8 cellular contexts compared by ENCODE assay signal in genomic region chr3:55180936-55181535, GRCh38.
DNase-seq lines count a peak whose midpoint lies in the region; ATAC-seq and TF ChIP-seq lines count a peak whose summit lies in the region.

No MANE protein-coding gene starts in this region.

- CTCF ChIA-PET in A673 (lab: Charles Lee) = interaction anchor here (0.6 kb wide), 1 partner anchor 368 kb away, joined by 6 read pairs; no protein-coding TSS in a partner anchor

- H3K27ac ChIP-seq in A673 (ENCODE audit: low read depth, low read length, poor library complexity, severe bottlenecking) = no peak overlapping the region
- H3K27ac ChIP-seq in neural cell (ENCODE audit: low read length) = no peak overlapping the region

- H3K9ac ChIP-seq in neural cell (ENCODE audit: low read length) = no peak overlapping the region

- TF ChIP-seq EP300 in neural cell (conservative IDR thresholded peaks at IDR 0.05; ENCODE audit: poor library complexity, severe bottlenecking) = no peak

- H3K36me3 ChIP-seq in A673 (ENCODE audit: insufficient read depth, low read length, poor library complexity, severe bottlenecking) (no peaks in the 10 kb centered on the region), neural cell (ENCODE audit: insufficient read depth, low read length) (no peaks in the 10 kb centered on the region)

- no peaks in the 10 kb centered on the region for H3F3A ChIP-seq in neural cell (ENCODE audit: insufficient read depth, low read length, poor library complexity, severe bottlenecking)

- no peak overlapping the region for H2AFZ ChIP-seq in neural cell (ENCODE audit: low read depth, low read length)

- no TSS peak for BruUV-seq in A673 (replicated peaks; lab: Mats Ljungman, UMichigan)

- H3K79me2 ChIP-seq in neural cell (replicated peaks; ENCODE audit: insufficient read depth, low read length) = no peaks in the 10 kb centered on the region

- H3K27me3 ChIP-seq in A673 (replicated peaks; ENCODE audit: insufficient read depth, low read depth, low read length, poor library complexity) (peaks cover 3% of the 10 kb centered on the region), neural cell (ENCODE audit: insufficient read depth, low read depth, low read length) (no peaks in the 10 kb centered on the region)

- H3K4me3 ChIP-seq in A673 (ENCODE audit: low read depth, low read length, poor library complexity, severe bottlenecking) = no peak overlapping the region
- no peak overlapping the region for H3K4me3 ChIP-seq in neural cell (ENCODE audit: low read length)

- peak; percentile 66 for TF ChIP-seq CTCF in A673 (conservative IDR thresholded peaks at IDR 0.05; ENCODE audit: low read depth, low read length)
- peak; percentile 67 for TF ChIP-seq CTCF in GM12872 (IDR thresholded peaks at IDR 0.05; ENCODE audit: insufficient read depth, low read depth, low read length)
- TF ChIP-seq CTCF in neural cell (IDR thresholded peaks at IDR 0.05; ENCODE audit: poor library complexity, severe bottlenecking) = peak; percentile 45

- H3K4me2 ChIP-seq in neural cell (ENCODE audit: low read length) = no peak overlapping the region

- H3K9me3 ChIP-seq in A673 (ENCODE audit: low read depth, low read length, poor library complexity, severe bottlenecking) (no peaks in the 10 kb centered on the region), neural cell (ENCODE audit: low read length) (no peaks in the 10 kb centered on the region)

- intact Hi-C loops in A673 (cut with micrococcal nuclease; ENCODE audit: unreplicated experiment) = no loop called here

- POLR2A ChIA-PET in A673 (lab: Charles Lee; ENCODE audit: low non-redundant PET) = no interaction called here

- DNase-seq in A673 (ENCODE audit: low spot score) = peak; percentile 27
- DNase-seq in NCI-H748 treated with DMSO at 0.1 percent for 48 hours (lab: John Stamatoyannopoulos, UW) = peak; percentile 17
- DNase-seq in dedifferentiated amniotic fluid mesenchymal stem cell (ENCODE audit: extremely low spot score) = peak; percentile 75
- no peak for DNase-seq in DMS79 (lab: John Stamatoyannopoulos, UW)
- DNase-seq in GOT3 (lab: John Stamatoyannopoulos, UW) = no peak

- no peak for ATAC-seq in HG03025 (IDR thresholded peaks at IDR 0.05; ENCODE audit: low FRiP score, unreplicated experiment)

- no peaks in the 10 kb centered on the region for H3K9me2 ChIP-seq in neural cell (ENCODE audit: insufficient read depth, low read length)

- TF ChIP-seq RAD21 in neural cell (conservative IDR thresholded peaks at IDR 0.05) = no peak

- no peaks in the 10 kb centered on the region for H3K4me1 ChIP-seq in A673 (ENCODE audit: insufficient read depth, low read length, poor library complexity, severe bottlenecking)

- H4K20me1 ChIP-seq in neural cell (ENCODE audit: insufficient read depth) = no peaks in the 10 kb centered on the region

TF ChIP-seq in neural cell, 6 proteins besides CTCF, POLR2A, EP300 and RAD21:
- TF ChIP-seq MXI1 (conservative IDR thresholded peaks at IDR 0.05; ENCODE audit: poor library complexity, severe bottlenecking) = no peak
- TF ChIP-seq, protein P1, sequence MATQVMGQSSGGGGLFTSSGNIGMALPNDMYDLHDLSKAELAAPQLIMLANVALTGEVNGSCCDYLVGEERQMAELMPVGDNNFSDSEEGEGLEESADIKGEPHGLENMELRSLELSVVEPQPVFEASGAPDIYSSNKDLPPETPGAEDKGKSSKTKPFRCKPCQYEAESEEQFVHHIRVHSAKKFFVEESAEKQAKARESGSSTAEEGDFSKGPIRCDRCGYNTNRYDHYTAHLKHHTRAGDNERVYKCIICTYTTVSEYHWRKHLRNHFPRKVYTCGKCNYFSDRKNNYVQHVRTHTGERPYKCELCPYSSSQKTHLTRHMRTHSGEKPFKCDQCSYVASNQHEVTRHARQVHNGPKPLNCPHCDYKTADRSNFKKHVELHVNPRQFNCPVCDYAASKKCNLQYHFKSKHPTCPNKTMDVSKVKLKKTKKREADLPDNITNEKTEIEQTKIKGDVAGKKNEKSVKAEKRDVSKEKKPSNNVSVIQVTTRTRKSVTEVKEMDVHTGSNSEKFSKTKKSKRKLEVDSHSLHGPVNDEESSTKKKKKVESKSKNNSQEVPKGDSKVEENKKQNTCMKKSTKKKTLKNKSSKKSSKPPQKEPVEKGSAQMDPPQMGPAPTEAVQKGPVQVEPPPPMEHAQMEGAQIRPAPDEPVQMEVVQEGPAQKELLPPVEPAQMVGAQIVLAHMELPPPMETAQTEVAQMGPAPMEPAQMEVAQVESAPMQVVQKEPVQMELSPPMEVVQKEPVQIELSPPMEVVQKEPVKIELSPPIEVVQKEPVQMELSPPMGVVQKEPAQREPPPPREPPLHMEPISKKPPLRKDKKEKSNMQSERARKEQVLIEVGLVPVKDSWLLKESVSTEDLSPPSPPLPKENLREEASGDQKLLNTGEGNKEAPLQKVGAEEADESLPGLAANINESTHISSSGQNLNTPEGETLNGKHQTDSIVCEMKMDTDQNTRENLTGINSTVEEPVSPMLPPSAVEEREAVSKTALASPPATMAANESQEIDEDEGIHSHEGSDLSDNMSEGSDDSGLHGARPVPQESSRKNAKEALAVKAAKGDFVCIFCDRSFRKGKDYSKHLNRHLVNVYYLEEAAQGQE (IDR thresholded peaks at IDR 0.05; ENCODE audit: borderline replicate concordance) = no peak
- no peak for TF ChIP-seq SMC3 (conservative IDR thresholded peaks at IDR 0.05; ENCODE audit: poor library complexity)
- no peak for TF ChIP-seq EZH2 (IDR thresholded peaks at IDR 0.05; ENCODE audit: borderline replicate concordance, insufficient read depth, low read length, poor library complexity, severe bottlenecking)
- TF ChIP-seq TAF1 (IDR thresholded peaks at IDR 0.05; ENCODE audit: low read depth) = no peak
- no peak for TF ChIP-seq POLR2AphosphoS5 (IDR thresholded peaks at IDR 0.05)

Comparison
In these comparisons a context has a peak if more than half of its experiments do, and no peak if none do; other contexts are left out.
1. DNase-seq: peak in A673 (single experiment), NCI-H748 treated with DMSO at 0.1 percent for 48 hours (single experiment) and dedifferentiated amniotic fluid mesenchymal stem cell (single experiment); none in DMS79 (single experiment) and GOT3 (single experiment).
2. Peak in every context shown above with its lines, with median percentiles within 50 percentile points of each other: CTCF ChIP-seq.